ENCODE assay signal across 12 cellular contexts in genomic region chr10:75651452-75651851, GRCh38.
DNase-seq lines count a peak whose midpoint lies in the region; ATAC-seq and TF ChIP-seq lines count a peak whose summit lies in the region.
"Had no signal": no experiment of that assay in that cellular context is flagged by ENCODE, and none has a peak within 500 bp of the region (broad histone marks: within the 10 kb centered on the region; RNA-seq: fewer than 3 reads in every experiment).

No MANE protein-coding gene starts in this region.

- intact Hi-C loops in MCF 10A (cut with micrococcal nuclease) (loop anchor here (1.0 kb wide), 1 partner anchor 251 kb away; no protein-coding TSS in a partner anchor), breast epithelium (cut with DNase I; ENCODE audit: low total_unique reads) (no loop called here)

- H3K36me3 Mint-ChIP-seq in MCF 10A (ENCODE audit: insufficient read depth, unreplicated experiment): no peaks in the 10 kb centered on the region

- POLR2A ChIA-PET in MCF 10A (lab: Yijun Ruan, JAX): no interaction called here

- no TSS peak for BruUV-seq in MCF 10A (replicated peaks; lab: Mats Ljungman, UMichigan)

- no peaks in the 10 kb centered on the region for H3K27me3 ChIP-seq in breast epithelium
- H3K27me3 ChIP-seq: heart right ventricle, neutrophil had no signal

- no peak overlapping the region for H3K27ac Mint-ChIP-seq in MCF 10A (ENCODE audit: low read depth, unreplicated experiment)

- peak; percentile 31 for DNase-seq in MCF 10A (ENCODE audit: unreplicated experiment)
- DNase-seq in breast epithelium (ENCODE audit: low spot score in 2 of 2): no peak
- peak; percentile 17 for DNase-seq in RPMI7951 (ENCODE audit: low read depth)
- DNase-seq in foreskin fibroblast: peak in 1 of 2 donors; percentile 21
- DNase-seq in NCI-H1092 (lab: John Stamatoyannopoulos, UW): no peak
- no peak for DNase-seq in stimulated activated CD4-positive, alpha-beta T cell treated with anti-CD3 and anti-CD28 coated beads, Interleukin-15, amount 100 ng/mL, for 24 hours
- DNase-seq in activated naive CD4-positive, alpha-beta T cell treated with Interleukin-2 at 50 U/mL for 16 hours: no peak
- DNase-seq: heart right ventricle, NCI-H1105 treated with DMSO at 0.1 percent for 48 hours had no signal

- no peaks in the 10 kb centered on the region for H3K9me3 Mint-ChIP-seq in MCF 10A (ENCODE audit: unreplicated experiment)

- no peaks in the 10 kb centered on the region for H3K36me3 ChIP-seq in breast epithelium
- H3K36me3 ChIP-seq: heart right ventricle, neutrophil had no signal

- no peak for ATAC-seq in GM21619 (IDR thresholded peaks at IDR 0.05; ENCODE audit: unreplicated experiment)

- H3K4me1 Mint-ChIP-seq in MCF 10A (ENCODE audit: insufficient read depth, unreplicated experiment): peaks cover 4% of the 10 kb centered on the region

- CTCF ChIA-PET in MCF 10A (lab: Yijun Ruan, JAX): interaction anchor here (0.6 to 1.3 kb wide), 6 partner anchors 15 to 373 kb away, joined by 3 to 4 read pairs (median 3); no protein-coding TSS in a partner anchor

- TF ChIP-seq POLR2A in breast epithelium (IDR thresholded peaks at IDR 0.05): no peak

- no peak overlapping the region for H3K4me3 Mint-ChIP-seq in MCF 10A (ENCODE audit: unreplicated experiment)

- H3K27ac ChIP-seq in breast epithelium: no peak overlapping the region
- H3K27ac ChIP-seq: C4-2B, heart right ventricle, neutrophil had no signal

- no peaks in the 10 kb centered on the region for H3K4me1 ChIP-seq in breast epithelium

- TF ChIP-seq CTCF in MCF 10A (IDR thresholded peaks at IDR 0.05; ENCODE audit: unreplicated experiment) (no peak), breast epithelium (IDR thresholded peaks at IDR 0.05) (no peak), foreskin fibroblast (IDR thresholded peaks at IDR 0.05; ENCODE audit: low read depth, low read length) (peak; percentile 10)

- H3K9me3 ChIP-seq in breast epithelium: no peaks in the 10 kb centered on the region
- H3K9me3 ChIP-seq: heart right ventricle, neutrophil had no signal

- H3K4me3 ChIP-seq in breast epithelium (no peak overlapping the region), foreskin fibroblast (ENCODE audit: low read depth in 1 of 2, low read length in 2 of 2) (no peak overlapping the region)
- H3K4me3 ChIP-seq: heart right ventricle had no signal

- H3K27me3 Mint-ChIP-seq in MCF 10A (ENCODE audit: insufficient read depth, unreplicated experiment): peaks cover 13% of the 10 kb centered on the region

Comparison
In these comparisons a context has a peak if more than half of its experiments do, and no peak if none do; other contexts are left out.
1. DNase-seq: peak in MCF 10A (single experiment) and RPMI7951 (single experiment); none in breast epithelium (0 of 2), NCI-H1092 (single experiment), stimulated activated CD4-positive, alpha-beta T cell treated with anti-CD3 and anti-CD28 coated beads, Interleukin-15, amount 100 ng/mL, for 24 hours (single experiment) and activated naive CD4-positive, alpha-beta T cell treated with Interleukin-2 at 50 U/mL for 16 hours (single experiment).